Comparison of ENCODE assay signal across 26 cellular contexts in the genomic region with DNA sequence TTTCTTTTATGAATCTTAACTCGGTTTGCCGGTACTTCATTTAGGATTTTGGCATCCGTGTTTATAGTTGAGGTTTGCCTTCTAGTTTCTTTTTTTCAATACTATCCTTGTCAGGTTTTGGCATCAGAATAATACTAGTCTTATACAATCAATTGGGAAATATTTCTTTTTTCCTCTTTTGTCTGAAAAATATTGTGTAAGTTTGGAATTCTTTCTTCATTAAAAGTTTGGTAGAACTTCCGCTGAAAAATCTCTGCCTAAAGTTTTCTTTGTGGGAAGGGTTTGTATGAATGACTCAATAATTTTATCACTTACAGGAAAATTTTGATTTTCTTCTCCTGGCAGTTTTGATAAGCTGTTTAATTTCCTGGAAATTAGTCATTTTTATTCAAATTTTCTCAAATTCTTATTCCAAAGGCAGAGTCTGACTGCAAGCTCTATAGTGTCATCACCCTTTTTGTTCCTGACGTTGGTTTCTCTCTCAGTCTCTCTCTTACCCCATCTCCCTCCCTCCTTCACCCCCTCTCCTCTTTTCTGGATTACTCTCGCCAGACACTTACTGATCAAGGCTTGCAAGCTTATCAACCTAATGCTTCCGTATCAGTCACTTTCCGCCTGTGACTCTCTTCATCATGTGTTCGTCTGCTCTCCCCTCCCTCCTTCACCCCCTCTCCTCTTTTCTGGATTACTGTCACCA.
"Had no signal": no experiment of that assay in that cellular context is flagged by ENCODE, and none has a peak within 500 bp of the region (broad histone marks: within the 10 kb centered on the region; RNA-seq: fewer than 3 reads in every experiment).

No MANE protein-coding gene starts in this region.

- ATAC-seq: left lobe of liver; lower lobe of right lung; naive thymus-derived CD8-positive, alpha-beta T cell; right lobe of liver; stimulated activated memory B cell treated with anti-CD40 and anti-IgM and Interleukin-4, amounts not matched to agents 10 μg/mL and 1 μg/mL and 100 μg/mL, for 72 hours; stimulated activated naive CD8-positive, alpha-beta T cell treated with anti-CD3 and anti-CD28 coated beads, Interleukin-15, amount 100 ng/mL, for 72 hours had no signal

- H3K36me3 Mint-ChIP-seq: stimulated activated memory B cell treated with anti-CD40 and anti-IgM and Interleukin-4, amounts not matched to agents 10 μg/mL and 1 μg/mL and 100 μg/mL, for 72 hours; type B pancreatic cell had no signal

- H3K36me3 ChIP-seq: lower lobe of right lung, right atrium auricular region, right lobe of liver, tibial nerve, vagina had no signal

- H3K27me3 ChIP-seq: right atrium auricular region, right lobe of liver, tibial nerve, vagina had no signal

- H3K27ac ChIP-seq: lower lobe of right lung, parathyroid adenoma, right atrium auricular region, right lobe of liver, tibial nerve, vagina had no signal

- H3K27me3 Mint-ChIP-seq: progenitor cell of endocrine pancreas, type B pancreatic cell had no signal

- DNase-seq: kidney glomerular epithelial cell; left cardiac atrium; lower lobe of right lung; mammary epithelial cell; mesenchymal stem cell; naive thymus-derived CD8-positive, alpha-beta T cell; nucleus accumbens; right lobe of liver; stimulated activated CD4-positive, alpha-beta T cell treated with anti-CD3 and anti-CD28 coated beads, Interleukin-1b, Interleukin-23, amount 100 ng/mL, for 48 hours; stimulated activated CD4-positive, alpha-beta T cell treated with anti-CD3 and anti-CD28 coated beads, Interleukin-2, amount 100 ng/mL, for 48 hours; stimulated activated CD4-positive, alpha-beta T cell treated with anti-CD3 and anti-CD28 coated beads, Interleukin-4, amount 100 ng/mL, for 4 hours; stimulated activated CD8-positive, alpha-beta memory T cell treated with anti-CD3 and anti-CD28 coated beads, Interleukin-4, amount 100 ng/mL, for 48 hours; stimulated activated naive CD4-positive, alpha-beta T cell treated with Interleukin-2 at 50 U/mL for 16 hours; stimulated activated naive CD8-positive, alpha-beta T cell treated with anti-CD3 and anti-CD28 coated beads, Interleukin-15, amount 100 ng/mL, for 72 hours; substantia nigra had no signal

- H3K4me1 ChIP-seq: lower lobe of right lung, parathyroid adenoma, right atrium auricular region, right lobe of liver, tibial nerve, vagina had no signal

- H3K4me3 Mint-ChIP-seq: naive thymus-derived CD8-positive, alpha-beta T cell; nephron; neural crest cell; stimulated activated memory B cell treated with anti-CD40 and anti-IgM and Interleukin-4, amounts not matched to agents 10 μg/mL and 1 μg/mL and 100 μg/mL, for 72 hours; stimulated activated naive CD8-positive, alpha-beta T cell treated with anti-CD3 and anti-CD28 coated beads, Interleukin-15, amount 100 ng/mL, for 72 hours; type B pancreatic cell had no signal

- H3K4me3 ChIP-seq: lower lobe of right lung, right atrium auricular region, right lobe of liver, smooth muscle cell, tibial nerve, vagina had no signal

- H3K4me1 Mint-ChIP-seq: naive thymus-derived CD8-positive, alpha-beta T cell; nephron; neural crest cell; stimulated activated memory B cell treated with anti-CD40 and anti-IgM and Interleukin-4, amounts not matched to agents 10 μg/mL and 1 μg/mL and 100 μg/mL, for 72 hours; stimulated activated naive CD8-positive, alpha-beta T cell treated with anti-CD3 and anti-CD28 coated beads, Interleukin-15, amount 100 ng/mL, for 72 hours had no signal

- H3K27ac Mint-ChIP-seq: naive thymus-derived CD8-positive, alpha-beta T cell; nephron; progenitor cell of endocrine pancreas; stimulated activated memory B cell treated with anti-CD40 and anti-IgM and Interleukin-4, amounts not matched to agents 10 μg/mL and 1 μg/mL and 100 μg/mL, for 72 hours; stimulated activated naive CD8-positive, alpha-beta T cell treated with anti-CD3 and anti-CD28 coated beads, Interleukin-15, amount 100 ng/mL, for 72 hours; type B pancreatic cell had no signal
